Comparison of ENCODE assay signal across 8 cellular contexts in genomic region chr11:116927163-116927772, GRCh38.
DNase-seq lines count a peak whose midpoint lies in the region; ATAC-seq and TF ChIP-seq lines count a peak whose summit lies in the region.

No MANE protein-coding gene starts in this region.

- H3K36me3 ChIP-seq in Peyer's patch = peaks cover 0 to 19% (median 0%) of the 10 kb centered on the region in 3 donors
- H3K36me3 ChIP-seq in parathyroid adenoma (ENCODE audit: control insufficient read depth, insufficient read depth, low read length) = no peaks in the 10 kb centered on the region

- H3K27me3 ChIP-seq in Peyer's patch (no peaks in the 10 kb centered on the region), parathyroid adenoma (ENCODE audit: control insufficient read depth, insufficient read depth, low read length) (no peaks in the 10 kb centered on the region)

- ATAC-seq in sciatic nerve = no peak

- no peak overlapping the region for H3K4me3 ChIP-seq in Peyer's patch
- H3K4me3 ChIP-seq in astrocyte of the cerebellum (ENCODE audit: low read depth, low read length) = no peak overlapping the region
- H3K4me3 ChIP-seq in parathyroid adenoma (ENCODE audit: low read depth, low read length) = no peak overlapping the region

- peak; percentile 52 for TF ChIP-seq CTCF in GM12872 (IDR thresholded peaks at IDR 0.05; ENCODE audit: insufficient read depth, low read depth, low read length)
- peak in 5 of 6 experiments; percentile 33 to 70 (median 38) for TF ChIP-seq CTCF in Peyer's patch (IDR thresholded peaks at IDR 0.05)
- peak; percentile 45 for TF ChIP-seq CTCF in astrocyte of the cerebellum (IDR thresholded peaks at IDR 0.05; ENCODE audit: low read depth, low read length, missing control alignments)
- TF ChIP-seq CTCF in parathyroid adenoma (IDR thresholded peaks at IDR 0.05) = peak; percentile 21

- intact Hi-C loops in sciatic nerve (cut with DNase I) = no loop called here

- peaks cover 0 to 40% (median 14%) of the 10 kb centered on the region in 4 donors for H3K4me1 ChIP-seq in Peyer's patch
- peaks cover 5% of the 10 kb centered on the region for H3K4me1 ChIP-seq in parathyroid adenoma

- H3K79me2 ChIP-seq in parathyroid adenoma = no peaks in the 10 kb centered on the region

- in situ Hi-C loops in astrocyte of the cerebellum (cut with HindIII; ENCODE audit: low sequenced_read_pairs) = no loop called here

- TF ChIP-seq POLR2A in Peyer's patch (IDR thresholded peaks at IDR 0.05) = no peak

- no peak overlapping the region for H3K9ac ChIP-seq in parathyroid adenoma

- H3K4me2 ChIP-seq in parathyroid adenoma (ENCODE audit: low read length) = no peak overlapping the region

- H3K9me3 ChIP-seq in Peyer's patch = no peaks in the 10 kb centered on the region
- no peaks in the 10 kb centered on the region for H3K9me3 ChIP-seq in parathyroid adenoma (ENCODE audit: control insufficient read depth, low read length)

- H2AFZ ChIP-seq in parathyroid adenoma = no peak overlapping the region

- DNase-seq in Peyer's patch = peak in 2 of 3 donors; percentile 78 to 79
- no peak for DNase-seq in astrocyte of the cerebellum (ENCODE audit: low read depth)
- DNase-seq in NOMO-1 treated with DMSO at 0.1 percent for 48 hours (lab: John Stamatoyannopoulos, UW; ENCODE audit: unreplicated experiment) = no peak
- no peak for DNase-seq in NCI-H1436 treated with DMSO at 0.1 percent for 48 hours (lab: John Stamatoyannopoulos, UW)
- DNase-seq in NCI-H1436 (lab: John Stamatoyannopoulos, UW) = no peak
- DNase-seq in sciatic nerve (ENCODE audit: low spot score) = no peak

- peak overlapping the region in 3 of 4 donors; percentile 5 to 80 (median 66) for H3K27ac ChIP-seq in Peyer's patch
- no peak overlapping the region for H3K27ac ChIP-seq in parathyroid adenoma

Comparison
In these comparisons a context has a peak if more than half of its experiments do, and no peak if none do; other contexts are left out.
1. DNase-seq: peak in Peyer's patch (2 of 3); none in astrocyte of the cerebellum (single experiment), NOMO-1 treated with DMSO at 0.1 percent for 48 hours (single experiment), NCI-H1436 treated with DMSO at 0.1 percent for 48 hours (single experiment), NCI-H1436 (single experiment) and sciatic nerve (single experiment).
2. Peak in every context shown above with its lines, with median percentiles within 50 percentile points of each other: CTCF ChIP-seq.